8 cellular contexts compared by ENCODE assay signal in genomic region chr2:73285162-73285739, GRCh38. TPM values are rescaled to one million over a fixed set of nuclear protein-coding genes. Genes with fewer than 3 reads are reported as not detected.
A peak's percentile ranks its signal among the peaks of the same experiment; 100 is the strongest.
DNase-seq lines count a peak whose midpoint lies in the region; ATAC-seq and TF ChIP-seq lines count a peak whose summit lies in the region.

No MANE protein-coding gene starts in this region.

- TF ChIP-seq EP300 in ovary (IDR thresholded peaks at IDR 0.05) = no peak

- H3K27me3 ChIP-seq in WERI-Rb-1 (ENCODE audit: insufficient read depth, low read depth, severe bottlenecking) (peaks cover under 1% of the 10 kb centered on the region), thoracic aorta (replicated peaks; ENCODE audit: insufficient read depth) (no peaks in the 10 kb centered on the region), ovary (no peaks in the 10 kb centered on the region)

- no peaks in the 10 kb centered on the region for H3K9me3 ChIP-seq in WERI-Rb-1 (ENCODE audit: severe bottlenecking)
- H3K9me3 ChIP-seq in thoracic aorta = no peaks in the 10 kb centered on the region
- H3K9me3 ChIP-seq in ovary = no peaks in the 10 kb centered on the region

- WGBS in ovary, 3 donors = 44 to 50% (median 48%) methylated on average over 5 of the region's 5 CpGs

- peak; percentile 47 for ATAC-seq in GM21381 (IDR thresholded peaks at IDR 0.05; ENCODE audit: unreplicated experiment)
- ATAC-seq in HG03565 (IDR thresholded peaks at IDR 0.05; ENCODE audit: unreplicated experiment) = peak; percentile 64
- ATAC-seq in thoracic aorta (ENCODE audit: insufficient number of reproducible peaks, low FRiP score, low read depth) = no peak

- H3K4me1 ChIP-seq in thoracic aorta (ENCODE audit: control insufficient read depth in 1 of 2, low read depth in 2 of 2) = peaks cover 0 to 15% of the 10 kb centered on the region in 2 donors
- H3K4me1 ChIP-seq in ovary (ENCODE audit: insufficient read depth) = peaks cover 13% of the 10 kb centered on the region

- no peak for TF ChIP-seq CTCF in GM12865 (IDR thresholded peaks at IDR 0.05; ENCODE audit: insufficient read depth, low read depth, low read length, missing control alignments)
- TF ChIP-seq CTCF in WERI-Rb-1 (IDR thresholded peaks at IDR 0.05; ENCODE audit: low read depth, low read length) = no peak
- TF ChIP-seq CTCF in thoracic aorta (IDR thresholded peaks at IDR 0.05) = no peak
- no peak for TF ChIP-seq CTCF in ovary (IDR thresholded peaks at IDR 0.05)

- no peak overlapping the region for H3K27ac ChIP-seq in WERI-Rb-1
- H3K27ac ChIP-seq in thoracic aorta = no peak overlapping the region
- H3K27ac ChIP-seq in ovary = no peak overlapping the region

- H3K36me3 ChIP-seq in WERI-Rb-1 = peaks cover 10% of the 10 kb centered on the region; the same call in 1 of the 2 replicates
- no peaks in the 10 kb centered on the region for H3K36me3 ChIP-seq in thoracic aorta
- no peaks in the 10 kb centered on the region for H3K36me3 ChIP-seq in ovary

- no peak for TF ChIP-seq POLR2A in ovary (IDR thresholded peaks at IDR 0.05)

- DNase-seq in GM12865 (ENCODE audit: low read depth) (peak; percentile 82), WERI-Rb-1 (no peak), thoracic aorta (ENCODE audit: low spot score) (no peak), ovary (no peak), NCI-H1417 (lab: John Stamatoyannopoulos, UW) (no peak)

- peak overlapping the region; percentile 88 for H3K4me3 ChIP-seq in GM12865 (ENCODE audit: low read depth, low read length)
- peak overlapping the region; percentile 80; the same call in 1 of the 2 replicates for H3K4me3 ChIP-seq in WERI-Rb-1 (ENCODE audit: low read depth, low read length)
- H3K4me3 ChIP-seq in iPS-11a (ENCODE audit: low read depth, low read length) = peak overlapping the region; percentile 59
- peak overlapping the region; percentile 86 for H3K4me3 ChIP-seq in thoracic aorta
- no peak overlapping the region for H3K4me3 ChIP-seq in ovary

- intact Hi-C loops in ovary (cut with DNase I) = no loop called here

RNA-seq across cellular contexts. Expression of gene FBXO41, which starts 1.0 kb away (rescaled TPM):
- 1 to 10 TPM; 3.5 to 6.1 TPM for total RNA-seq in thoracic aorta
- total RNA-seq in ovary = 1 to 10 TPM; 1.7 to 3.1 (median 3.0) TPM
- 1 to 10 TPM; 2.4 to 2.9 TPM for polyA plus RNA-seq in ovary

RNA-seq across cellular contexts. Expression of gene EGR4, which starts 8.1 kb away (rescaled TPM):
- total RNA-seq in thoracic aorta = not detected
- total RNA-seq in ovary = under 1 TPM in 1 of 7 donors, not detected in 6; 0.13 TPM
- under 1 TPM in 1 of 2 donors, not detected in 1; 0.04 TPM for polyA plus RNA-seq in ovary

RNA-seq across cellular contexts. Expression of gene CCT7, which starts 51.1 kb away (rescaled TPM):
- total RNA-seq in thoracic aorta (100 to 1,000 TPM; 121 to 144 TPM), ovary (100 to 1,000 TPM; 143 to 272 (median 220) TPM)
- 100 to 1,000 TPM; 157 to 289 TPM for polyA plus RNA-seq in ovary

RNA-seq across cellular contexts. Expression of gene PRADC1, which starts 52.2 kb away (rescaled TPM):
- total RNA-seq in thoracic aorta (10 to 100 TPM; 19.9 to 24.5 TPM), ovary (10 to 100 TPM in 6 of 7 donors, 1 to 10 TPM in 1; 7.7 to 19.7 (median 12.2) TPM)
- polyA plus RNA-seq in ovary = 10 to 100 TPM in 1 of 2 donors, 1 to 10 TPM in 1; 9.7 to 11.8 TPM
